In the genomic region with DNA sequence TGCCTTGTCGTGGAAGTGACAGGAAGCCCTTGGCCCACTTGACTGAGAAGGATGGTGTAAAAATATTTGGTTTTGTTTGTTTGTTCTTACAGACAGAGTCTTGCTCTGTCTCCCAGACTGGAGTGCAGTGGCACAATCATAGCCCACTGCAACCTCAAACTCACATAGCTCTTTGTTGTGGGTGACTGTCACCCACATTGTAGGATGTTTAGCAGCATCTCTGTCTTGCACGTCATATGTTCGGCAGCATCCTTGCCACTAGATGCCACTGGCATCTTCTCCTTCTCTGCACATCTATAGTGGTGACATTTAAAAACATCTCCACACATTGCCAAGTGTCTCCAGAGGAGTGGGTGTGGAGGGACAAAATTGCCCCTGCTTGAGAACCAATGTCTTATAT, we compare ENCODE assay signal across 11 cellular contexts. TPM values are rescaled to one million over a fixed set of nuclear protein-coding genes. Genes with fewer than 3 reads are reported as not detected.
DNase-seq lines count a peak whose midpoint lies in the region; ATAC-seq and TF ChIP-seq lines count a peak whose summit lies in the region.
"Had no signal": no experiment of that assay in that cellular context is flagged by ENCODE, and none has a peak within 500 bp of the region (broad histone marks: within the 10 kb centered on the region; RNA-seq: fewer than 3 reads in every experiment).

No MANE protein-coding gene starts in this region.

- no peak overlapping the region for H3K4me2 ChIP-seq in hepatocyte

- H3K79me2 ChIP-seq in hepatocyte = no peaks in the 10 kb centered on the region

- H3K4me1 Mint-ChIP-seq in HFFc6 (ENCODE audit: low read depth) = peaks cover 71% of the 10 kb centered on the region
- H3K4me1 Mint-ChIP-seq in stimulated activated naive B cell treated with anti-CD40 and anti-IgM and Interleukin-4, amounts not matched to agents 10 μg/mL and 1 μg/mL and 100 μg/mL, for 72 hours = peaks cover 49 to 67% of the 10 kb centered on the region in 2 donors

- peaks cover 2% of the 10 kb centered on the region; the same call in 1 of the 2 replicates for H3K27me3 Mint-ChIP-seq in HFFc6 (ENCODE audit: insufficient read depth)
- H3K27me3 Mint-ChIP-seq in stimulated activated naive B cell treated with anti-CD40 and anti-IgM and Interleukin-4, amounts not matched to agents 10 μg/mL and 1 μg/mL and 100 μg/mL, for 72 hours = peaks cover 11 to 18% of the 10 kb centered on the region in 2 donors

- no peaks in the 10 kb centered on the region for H3K9me3 Mint-ChIP-seq in HFFc6
- no peaks in the 10 kb centered on the region for H3K9me3 Mint-ChIP-seq in stimulated activated naive B cell treated with anti-CD40 and anti-IgM and Interleukin-4, amounts not matched to agents 10 μg/mL and 1 μg/mL and 100 μg/mL, for 72 hours
- H3K9me3 Mint-ChIP-seq: brain had no signal

- no peak for DNase-seq in HFFc6
- DNase-seq in activated T-helper 9 cell treated with anti-CD3 and anti-CD28 coated beads, Interleukin-2, amount 50 U/mL, for 16 hours (ENCODE audit: low read depth) = peak; percentile 17
- DNase-seq in stimulated activated CD4-positive, alpha-beta T cell treated with anti-CD3 and anti-CD28 coated beads, Interleukin-2, amount 100 ng/mL, for 24 hours = peak; percentile 20 to 30
- DNase-seq in hepatocyte (ENCODE audit: low spot score) = no peak
- no peak for DNase-seq in HuH-7.5 (ENCODE audit: low spot score)
- no peak for DNase-seq in stimulated activated naive B cell treated with anti-CD40 and anti-IgM and Interleukin-4, amounts not matched to agents 10 μg/mL and 1 μg/mL and 100 μg/mL, for 72 hours
- no peak for DNase-seq in NCI-H1417 treated with DMSO at 0.1 percent for 48 hours (lab: John Stamatoyannopoulos, UW)
- DNase-seq: esophagus squamous epithelium, NCI-H1436 had no signal

- H3K9me2 ChIP-seq in hepatocyte (replicated peaks; ENCODE audit: insufficient read depth) = no peaks in the 10 kb centered on the region

- H3K4me3 Mint-ChIP-seq in HFFc6 = no peak overlapping the region
- H3K4me3 Mint-ChIP-seq in stimulated activated naive B cell treated with anti-CD40 and anti-IgM and Interleukin-4, amounts not matched to agents 10 μg/mL and 1 μg/mL and 100 μg/mL, for 72 hours = no peak overlapping the region
- H3K4me3 Mint-ChIP-seq: brain had no signal

- H3K4me3 ChIP-seq in hepatocyte = no peak overlapping the region
- H3K4me3 ChIP-seq: esophagus squamous epithelium had no signal

- H4K20me1 ChIP-seq in hepatocyte (ENCODE audit: insufficient read depth, poor library complexity, severe bottlenecking) = no peaks in the 10 kb centered on the region

- no peaks in the 10 kb centered on the region for H3K36me3 Mint-ChIP-seq in HFFc6 (ENCODE audit: low read depth)
- H3K36me3 Mint-ChIP-seq in stimulated activated naive B cell treated with anti-CD40 and anti-IgM and Interleukin-4, amounts not matched to agents 10 μg/mL and 1 μg/mL and 100 μg/mL, for 72 hours = no peaks in the 10 kb centered on the region
- H3K36me3 Mint-ChIP-seq: brain had no signal

- no peak overlapping the region for H2AFZ ChIP-seq in hepatocyte

- H3K27me3 ChIP-seq in hepatocyte = no peaks in the 10 kb centered on the region
- H3K27me3 ChIP-seq: esophagus squamous epithelium had no signal

- H3K27ac Mint-ChIP-seq in HFFc6 = peak overlapping the region; percentile 91; the same call in 1 of the 2 replicates
- H3K27ac Mint-ChIP-seq in stimulated activated naive B cell treated with anti-CD40 and anti-IgM and Interleukin-4, amounts not matched to agents 10 μg/mL and 1 μg/mL and 100 μg/mL, for 72 hours = no peak overlapping the region
- H3K27ac Mint-ChIP-seq: brain had no signal

- whole genome bisulfite sequencing in hepatocyte (ENCODE audit: low lambda C conversion rate, missing lambda C conversion rate) = 97% methylated on average over 3 of the region's 3 CpGs

- no peaks in the 10 kb centered on the region for H3K4me1 ChIP-seq in hepatocyte (ENCODE audit: insufficient read depth)
- H3K4me1 ChIP-seq: esophagus squamous epithelium had no signal

- H3K9me3 ChIP-seq in hepatocyte (ENCODE audit: low read depth) = no peaks in the 10 kb centered on the region
- H3K9me3 ChIP-seq: esophagus squamous epithelium had no signal

- TF ChIP-seq CTCF in HFFc6 (IDR thresholded peaks at IDR 0.05) = no peak; the same call in 1 of the 2 replicates
- TF ChIP-seq CTCF in VCaP (conservative IDR thresholded peaks at IDR 0.05) = peak; percentile 32; the same call in 1 of the 2 replicates
- TF ChIP-seq CTCF in hepatocyte (IDR thresholded peaks at IDR 0.05; ENCODE audit: poor library complexity) = no peak

- H3K27ac ChIP-seq in VCaP (no peak overlapping the region), hepatocyte (no peak overlapping the region)
- H3K27ac ChIP-seq: esophagus squamous epithelium had no signal

- ATAC-seq in stimulated activated naive B cell treated with anti-CD40 and anti-IgM and Interleukin-4, amounts not matched to agents 10 μg/mL and 1 μg/mL and 100 μg/mL, for 72 hours (replicated peaks) = no peak

- no peaks in the 10 kb centered on the region for H3K36me3 ChIP-seq in hepatocyte (replicated peaks; ENCODE audit: insufficient read depth, low read depth)
- H3K36me3 ChIP-seq: esophagus squamous epithelium had no signal

RNA-seq across cellular contexts. Expression of a gene that starts 56.8 kb away (rescaled TPM):
- 10 to 100 TPM; 19.9 to 27.5 (median 24.9) TPM for total RNA-seq in HFFc6 (2021; fragmentation: NEBNext Ultra II Directional; extraction: Animal tissue kit (Norgen Biotek cat#: 25700))
- total RNA-seq in hepatocyte = 4.5 and 7.5 TPM in 2 replicates
- 0.99 and 3.1 TPM in 2 replicates for polyA plus RNA-seq in hepatocyte

Comparison
In these comparisons a context has a peak if more than half of its experiments do, and no peak if none do; other contexts are left out.
1. DNase-seq: peak in activated T-helper 9 cell treated with anti-CD3 and anti-CD28 coated beads, Interleukin-2, amount 50 U/mL, for 16 hours (single experiment) and stimulated activated CD4-positive, alpha-beta T cell treated with anti-CD3 and anti-CD28 coated beads, Interleukin-2, amount 100 ng/mL, for 24 hours (2 of 2); none in HFFc6 (single experiment), hepatocyte (single experiment), HuH-7.5 (single experiment), stimulated activated naive B cell treated with anti-CD40 and anti-IgM and Interleukin-4, amounts not matched to agents 10 μg/mL and 1 μg/mL and 100 μg/mL, for 72 hours (single experiment) and NCI-H1417 treated with DMSO at 0.1 percent for 48 hours (single experiment).